In genomic region chr2:236051803-236052202, GRCh38 we compare ENCODE assay signal across 23 cellular contexts.
"Had no signal": no experiment of that assay in that cellular context is flagged by ENCODE, and none has a peak within 500 bp of the region (broad histone marks: within the 10 kb centered on the region; RNA-seq: fewer than 3 reads in every experiment).

No MANE protein-coding gene starts in this region.

- H3K4me1 ChIP-seq: Peyer's patch had no signal

- H3K9me3 ChIP-seq: MG63, Peyer's patch had no signal

- H3K27ac ChIP-seq: PC-9, Peyer's patch, SJCRH30 had no signal

- H3K4me3 ChIP-seq: MG63, PC-9, Peyer's patch, SJCRH30 had no signal

- H2AFZ ChIP-seq: PC-9 had no signal

- H3K4me2 ChIP-seq: PC-9 had no signal

- H3K36me3 ChIP-seq: MG63 had no signal

- FAIRE-seq: HepG2 had no signal

- DNase-seq: IMR-90, Karpas-422, KG1, MG63, NCI-H1092 treated with DMSO at 0.1 percent for 48 hours, NCI-H1436, NCI-H187, NCI-H2029, NCI-H2081 treated with DMSO at 0.1 percent for 48 hours, NCI-H2171, NCI-H226, NCI-H446, NCI-H510A, NCI-H524 treated with DMSO at 0.1 percent for 48 hours, NCI-H69, NCI-H774, SHP77 treated with DMSO at 0.1 percent for 48 hours, SJCRH30 had no signal

- ATAC-seq: HepG2, Right ventricle myocardium inferior, SK-N-SH treated with all-trans-retinoic acid at 6 μM for 48 hours had no signal

- H3K27me3 ChIP-seq: MG63, Peyer's patch, SJCRH30 had no signal
